Comparison of ENCODE assay signal across 23 cellular contexts in genomic region chr10:36019749-36020148, GRCh38.
"Had no signal": no experiment of that assay in that cellular context is flagged by ENCODE, and none has a peak within 500 bp of the region (broad histone marks: within the 10 kb centered on the region; RNA-seq: fewer than 3 reads in every experiment).

No MANE protein-coding gene starts in this region.

- ATAC-seq: activated T-cell treated with anti-CD3 and anti-CD28 coated beads, Interleukin-2, amount 50 U/mL, for 72 hours; esophagus mucosa; WTC11 had no signal

- H3K36me3 ChIP-seq: brain microvascular endothelial cell had no signal

- H3K27ac ChIP-seq: brain microvascular endothelial cell, coronary artery, dorsolateral prefrontal cortex, VCaP had no signal

- DNase-seq: activated CD4-positive, alpha-beta memory T cell treated with anti-CD3 and anti-CD28 coated beads, Interleukin-2, amount 10 ng/mL, durations not matched to agents 7 days and 5 days; activated CD4-positive, alpha-beta T cell treated with anti-CD3 and anti-CD28 coated beads for 1 hour; activated CD4-positive, alpha-beta T cell treated with anti-CD3 and anti-CD28 coated beads for 4 hours; activated CD4-positive, alpha-beta T cell treated with anti-CD3 and anti-CD28 coated beads, Interleukin-2, amount 10 ng/mL, durations not matched to agents 7 days and 5 days; activated CD4-positive, alpha-beta T cell treated with anti-CD3 and anti-CD28 coated beads, Interleukin-2, amount 50 U/mL, for 4 hours; activated CD8-positive, alpha-beta memory T cell treated with anti-CD3 and anti-CD28 coated beads, Interleukin-2, amount 50 U/mL, for 48 hours; activated gamma-delta T cell; activated naive CD4-positive, alpha-beta T cell; activated naive CD4-positive, alpha-beta T cell treated with anti-CD3 and anti-CD28 coated beads, Interleukin-2, amount 50 U/mL, for 16 hours; activated T-cell treated with anti-CD3 and anti-CD28 coated beads for 4 hours; activated T-cell treated with anti-CD3 and anti-CD28 coated beads, Interleukin-2, amount 50 U/mL, for 24 hours; activated T-cell treated with anti-CD3 and anti-CD28 coated beads, Interleukin-2, amount 50 U/mL, for 72 hours; amniotic stem cell; anterior cingulate cortex; brain microvascular endothelial cell; dorsolateral prefrontal cortex; effector memory CD4-positive, alpha-beta T cell; foreskin fibroblast; T-helper 2 cell had no signal

- H3K27me3 ChIP-seq: brain microvascular endothelial cell had no signal

- H3K4me3 ChIP-seq: coronary artery, dorsolateral prefrontal cortex had no signal
